Comparison of ENCODE assay signal across 21 cellular contexts in genomic region chr2:241198381-241199282, GRCh38. TPM values are rescaled to one million over a fixed set of nuclear protein-coding genes. Genes with fewer than 3 reads are reported as not detected.
DNase-seq lines count a peak whose midpoint lies in the region; ATAC-seq, FAIRE-seq and TF ChIP-seq lines count a peak whose summit lies in the region.
"Had no signal": no experiment of that assay in that cellular context is flagged by ENCODE, and none has a peak within 500 bp of the region (broad histone marks: within the 10 kb centered on the region; RNA-seq: fewer than 3 reads in every experiment).

No MANE protein-coding gene starts in this region.

- no peak overlapping the region for H3K4me3 ChIP-seq in H1 (ENCODE audit: extremely low read depth in 1 of 4, insufficient read depth in 2 of 4, low read depth in 3 of 4, low read length in 4 of 4)
- H3K4me3 ChIP-seq: SK-N-MC had no signal

- no peaks in the 10 kb centered on the region for H3K9me3 Mint-ChIP-seq in natural killer cell treated with Interleukin-12 subunit alpha and Interleukin-12 subunit beta and Interleukin-15 and Interleukin-18, amount 100 ng/mL, for 72 hours
- no peaks in the 10 kb centered on the region for H3K9me3 Mint-ChIP-seq in natural killer cell
- H3K9me3 Mint-ChIP-seq in nephron progenitor cell = no peaks in the 10 kb centered on the region
- H3K9me3 Mint-ChIP-seq: CD4-positive, CD25-positive, alpha-beta regulatory T cell; HFFc6 had no signal

- no peak overlapping the region for H3K56ac ChIP-seq in H1 (replicated peaks; ENCODE audit: insufficient read length, low read depth, low read length)

- H3K4ac ChIP-seq in H1 (replicated peaks; ENCODE audit: insufficient read length, low read depth, low read length) = no peak overlapping the region

- no peak overlapping the region for H3K14ac ChIP-seq in H1 (ENCODE audit: insufficient read length)

- no peak overlapping the region for H3K4me2 ChIP-seq in H1 (ENCODE audit: insufficient read depth in 1 of 2, low read depth in 2 of 2, low read length in 2 of 2)

- intact Hi-C loops in natural killer cell (cut with micrococcal nuclease) = no loop called here

- H2BK120ac ChIP-seq in H1 (replicated peaks; ENCODE audit: low read depth, low read length) = no peak overlapping the region

- H3K4me1 ChIP-seq in H1 (replicated peaks in 1 of 4; ENCODE audit: control insufficient read depth in 3 of 4, insufficient read depth in 4 of 4, low read length in 3 of 4) = no peaks in the 10 kb centered on the region; a peak in 1 of 7 replicates
- H3K4me1 ChIP-seq: Caco-2 had no signal

- no peak for TF ChIP-seq POLR2A in H1 (IDR thresholded peaks at IDR 0.05; ENCODE audit: control extremely low read depth in 1 of 2, low read depth in 2 of 2, low read length in 2 of 2)

- no peaks in the 10 kb centered on the region for H3K79me1 ChIP-seq in H1 (ENCODE audit: low read depth, low read length)

- no peak overlapping the region for H2BK12ac ChIP-seq in H1 (ENCODE audit: low read depth, low read length)

- H3K27ac ChIP-seq in H1 (ENCODE audit: low read depth, low read length) = no peak overlapping the region; the same call in 1 of the 2 replicates
- H3K27ac ChIP-seq: SK-N-MC had no signal

- POLR2A ChIA-PET in H1 (lab: Charles Lee; ENCODE audit: partially characterized antibody) = no interaction called here

- H2BK20ac ChIP-seq in H1 (ENCODE audit: low read length) = no peak overlapping the region

- no peak overlapping the region for H3K27ac Mint-ChIP-seq in natural killer cell treated with Interleukin-12 subunit alpha and Interleukin-12 subunit beta and Interleukin-15 and Interleukin-18, amount 100 ng/mL, for 72 hours
- H3K27ac Mint-ChIP-seq in natural killer cell (no peak overlapping the region), nephron progenitor cell (no peak overlapping the region)
- H3K27ac Mint-ChIP-seq: B cell; CD4-positive, CD25-positive, alpha-beta regulatory T cell; HFFc6 had no signal

- peak; percentile 46 for DNase-seq in natural killer cell treated with Interleukin-12 subunit alpha and Interleukin-12 subunit beta and Interleukin-15 and Interleukin-18, amount 100 ng/mL, for 72 hours (ENCODE audit: low spot score)
- DNase-seq in natural killer cell (no peak), H1 (ENCODE audit: low read depth in 1 of 2, low spot score in 2 of 2) (no peak), nephron progenitor cell (peak; percentile 1), AG08395 (ENCODE audit: low spot score) (no peak)
- DNase-seq: ACHN; Caco-2; CD4-positive, CD25-positive, alpha-beta regulatory T cell; DMS153; HFFc6; Kasumi-1; MM.1S; NCI-H1092 treated with DMSO at 0.1 percent for 48 hours; NCI-H1694 treated with DMSO at 0.1 percent for 48 hours; NCI-H446 treated with DMSO at 0.1 percent for 48 hours; NCI-H748 treated with DMSO at 0.1 percent for 48 hours had no signal

- no peak overlapping the region for H2AFZ ChIP-seq in H1 (ENCODE audit: low read length)

- no peak overlapping the region for H2AK5ac ChIP-seq in H1 (ENCODE audit: low read depth, low read length)

- H3K18ac ChIP-seq in H1 (ENCODE audit: extremely low read depth, low read length) = no peak overlapping the region

- FAIRE-seq in H1 (lab: Jason Lieb, UNC) = no peak

- H4K8ac ChIP-seq in H1 (ENCODE audit: extremely low read depth, insufficient read depth, low read length) = peak overlapping the region; percentile 85

- H3K36me3 Mint-ChIP-seq in natural killer cell treated with Interleukin-12 subunit alpha and Interleukin-12 subunit beta and Interleukin-15 and Interleukin-18, amount 100 ng/mL, for 72 hours = no peaks in the 10 kb centered on the region
- H3K36me3 Mint-ChIP-seq in natural killer cell (no peaks in the 10 kb centered on the region), nephron progenitor cell (ENCODE audit: low read depth) (no peaks in the 10 kb centered on the region)
- H3K36me3 Mint-ChIP-seq: CD4-positive, CD25-positive, alpha-beta regulatory T cell had no signal

- H3K27me3 Mint-ChIP-seq in natural killer cell treated with Interleukin-12 subunit alpha and Interleukin-12 subunit beta and Interleukin-15 and Interleukin-18, amount 100 ng/mL, for 72 hours = no peaks in the 10 kb centered on the region
- H3K27me3 Mint-ChIP-seq in natural killer cell (ENCODE audit: low read depth in 2 of 2) = no peaks in the 10 kb centered on the region
- no peaks in the 10 kb centered on the region for H3K27me3 Mint-ChIP-seq in nephron progenitor cell (ENCODE audit: low read depth, poor library complexity)
- H3K27me3 Mint-ChIP-seq: B cell; CD4-positive, CD25-positive, alpha-beta regulatory T cell had no signal

- no peak overlapping the region; the same call in 1 of the 2 replicates for H2BK5ac ChIP-seq in H1 (ENCODE audit: low read depth, low read length)

- no peak for ATAC-seq in natural killer cell treated with Interleukin-12 subunit alpha and Interleukin-12 subunit beta and Interleukin-15 and Interleukin-18, amount 100 ng/mL, for 72 hours
- no peak for ATAC-seq in natural killer cell
- ATAC-seq in GM19351 (IDR thresholded peaks at IDR 0.05; ENCODE audit: unreplicated experiment) = no peak
- no peak for ATAC-seq in GM18858 (IDR thresholded peaks at IDR 0.05; ENCODE audit: unreplicated experiment)
- ATAC-seq: Right ventricle myocardium inferior had no signal

- no peak overlapping the region for H3K23ac ChIP-seq in H1 (ENCODE audit: insufficient read length)

- TF ChIP-seq EP300 in H1 (IDR thresholded peaks at IDR 0.05; ENCODE audit: borderline replicate concordance in 1 of 2, low read depth in 2 of 2, low read length in 2 of 2) = no peak

- H2BK15ac ChIP-seq in H1 (ENCODE audit: low read length) = no peak overlapping the region

- no peak overlapping the region for H3K4me3 Mint-ChIP-seq in natural killer cell treated with Interleukin-12 subunit alpha and Interleukin-12 subunit beta and Interleukin-15 and Interleukin-18, amount 100 ng/mL, for 72 hours
- H3K4me3 Mint-ChIP-seq in natural killer cell = no peak overlapping the region
- no peak overlapping the region for H3K4me3 Mint-ChIP-seq in nephron progenitor cell
- H3K4me3 Mint-ChIP-seq: B cell; CD4-positive, CD25-positive, alpha-beta regulatory T cell; HFFc6 had no signal

- no peaks in the 10 kb centered on the region for H3K23me2 ChIP-seq in H1 (ENCODE audit: low read depth, low read length)

- H3K9ac ChIP-seq in H1 (replicated peaks in 1 of 4; ENCODE audit: extremely low read depth in 1 of 4, low read depth in 3 of 4, low read length in 3 of 4) = no peak overlapping the region

- H4K5ac ChIP-seq in H1 (ENCODE audit: insufficient read length, low read depth, low read length) = no peak overlapping the region

- TF ChIP-seq CTCF in natural killer cell (IDR thresholded peaks at IDR 0.05) (no peak), H1 (IDR thresholded peaks at IDR 0.05; ENCODE audit: control extremely low read depth in 1 of 3, insufficient read depth in 1 of 3, low read depth in 1 of 3, low read length in 3 of 3) (no peak), nephron progenitor cell (IDR thresholded peaks at IDR 0.05) (no peak)

- H3K4me1 Mint-ChIP-seq in natural killer cell treated with Interleukin-12 subunit alpha and Interleukin-12 subunit beta and Interleukin-15 and Interleukin-18, amount 100 ng/mL, for 72 hours (ENCODE audit: low read depth in 2 of 2) = no peaks in the 10 kb centered on the region
- H3K4me1 Mint-ChIP-seq in natural killer cell (no peaks in the 10 kb centered on the region), nephron progenitor cell (peaks cover 12% of the 10 kb centered on the region)
- H3K4me1 Mint-ChIP-seq: B cell; CD4-positive, CD25-positive, alpha-beta regulatory T cell had no signal

- 87% methylated on average over 27 of the region's 27 CpGs; no CpG with 5 or more reads in 1 of the 2 experiments for WGBS in H1 (ENCODE audit: extremely low coverage in 1 of 2, insufficient coverage in 1 of 2, insufficient read length in 1 of 2, insufficient replicate concordance in 2 of 2, low coverage in 1 of 2, low lambda C conversion rate in 2 of 2, missing lambda C conversion rate in 1 of 2), 2 experiments

- no peaks in the 10 kb centered on the region for H3K9me3 ChIP-seq in H1 (ENCODE audit: insufficient read depth in 2 of 2, low read depth in 1 of 2, low read length in 1 of 2)
- H3K9me3 ChIP-seq: Caco-2 had no signal

- H3K79me2 ChIP-seq in H1 (ENCODE audit: control insufficient read depth in 1 of 2, insufficient read depth in 2 of 2, low read length in 2 of 2) = no peaks in the 10 kb centered on the region

- no peak for TF ChIP-seq RAD21 in H1 (IDR thresholded peaks at IDR 0.05 in 1 of 2, conservative IDR thresholded peaks at IDR 0.05 in 1 of 2; ENCODE audit: low read depth in 2 of 2, low read length in 2 of 2)

- CTCF ChIA-PET in H1 (lab: Charles Lee; ENCODE audit: partially characterized antibody) = interaction anchor here (1.0 to 1.7 kb wide), 4 partner anchors 13 to 35 kb away, joined by 3 to 4 read pairs (median 3); no protein-coding TSS in a partner anchor

- H3K27me3 ChIP-seq in H1 (replicated peaks in 1 of 4; ENCODE audit: control insufficient read depth in 3 of 4, extremely low read depth in 1 of 4, insufficient read depth in 3 of 4, low read length in 3 of 4) = no peaks in the 10 kb centered on the region; a peak in 1 of 7 replicates

- H3K36me3 ChIP-seq in H1 (ENCODE audit: control insufficient read depth in 2 of 4, insufficient read depth in 4 of 4, low read length in 3 of 4) = no peaks in the 10 kb centered on the region

- no peak overlapping the region for H4K91ac ChIP-seq in H1 (replicated peaks; ENCODE audit: insufficient read length, low read length)

- H4K20me1 ChIP-seq in H1 (replicated peaks in 1 of 2; ENCODE audit: control insufficient read depth in 1 of 2, insufficient read depth in 2 of 2, low read length in 2 of 2) = peaks cover 0 to 3% of the 10 kb centered on the region in 2 experiments

RNA-seq across cellular contexts. Expression of gene ANO7, which starts 10.2 kb away (rescaled TPM):
- 1 to 10 TPM; 2.8 to 7.1 TPM for total RNA-seq in natural killer cell treated with Interleukin-12 subunit alpha and Interleukin-12 subunit beta and Interleukin-15 and Interleukin-18, amount 100 ng/mL, for 72 hours
- 1 to 10 TPM in 2 of 3 donors, under 1 TPM in 1; 0.97 to 1.4 (median 1.1) TPM for total RNA-seq in natural killer cell
- total RNA-seq in H1 (2021; fragmentation: NEBNext Ultra II Directional; extraction: Animal tissue kit (Norgen Biotek cat#: 25700)) = 6.5 and 6.9 TPM in 2 replicates
- 3.2 and 4.1 TPM in 2 replicates for polyA plus RNA-seq in H1 (2011; rRNA removed)
- 1.9 TPM for polyA plus RNA-seq in H1 (2011; cell fraction: cytosol; rRNA removed)
- polyA plus RNA-seq in H1 (2011; cell fraction: nucleus; rRNA removed) = 10.6 TPM
- 3.6 to 5.8 TPM (median 4.8 TPM) in 4 replicates for polyA plus RNA-seq in H1 (2012, experiment 1 of 2)
- polyA plus RNA-seq in H1 (2012, experiment 2 of 2) = 2.6 TPM
- polyA plus RNA-seq in H1 (2013, experiment 1 of 2) = 4.2 TPM
- 4.2 TPM for polyA plus RNA-seq in H1 (2013, experiment 2 of 2)
- polyA minus RNA-seq in H1 (2011; rRNA and poly(A)+ RNA removed) = 4.3 and 4.8 TPM in 2 replicates
- polyA minus RNA-seq in H1 (2011; cell fraction: cytosol; rRNA and poly(A)+ RNA removed) = 3.8 TPM
- 11.1 TPM for polyA minus RNA-seq in H1 (2011; cell fraction: nucleus; rRNA and poly(A)+ RNA removed)
- polyA plus RNA-seq: CD4-positive, CD25-positive, alpha-beta regulatory T cell had no signal

RNA-seq across cellular contexts. Expression of gene PPP1R7, which starts 48.4 kb away (rescaled TPM):
- 100 to 1,000 TPM in 1 of 2 donors, 10 to 100 TPM in 1; 54.8 to 109 TPM for total RNA-seq in natural killer cell treated with Interleukin-12 subunit alpha and Interleukin-12 subunit beta and Interleukin-15 and Interleukin-18, amount 100 ng/mL, for 72 hours
- 10 to 100 TPM; 57.8 to 66.3 (median 60.4) TPM for total RNA-seq in natural killer cell
- 51.9 and 64.0 TPM in 2 replicates for total RNA-seq in H1 (2021; fragmentation: NEBNext Ultra II Directional; extraction: Animal tissue kit (Norgen Biotek cat#: 25700))
- polyA plus RNA-seq in H1 (2011; rRNA removed) = 18.6 and 22.2 TPM in 2 replicates
- polyA plus RNA-seq in H1 (2011; cell fraction: cytosol; rRNA removed) = 45.3 TPM
- polyA plus RNA-seq in H1 (2011; cell fraction: nucleus; rRNA removed) = 19.2 TPM
- 67.5 to 85.0 TPM (median 71.6 TPM) in 4 replicates for polyA plus RNA-seq in H1 (2012, experiment 1 of 2)
- polyA plus RNA-seq in H1 (2012, experiment 2 of 2) = 49.4 TPM
- 45.2 TPM for polyA plus RNA-seq in H1 (2013, experiment 1 of 2)
- polyA plus RNA-seq in H1 (2013, experiment 2 of 2) = 48.2 TPM
- polyA minus RNA-seq in H1 (2011; rRNA and poly(A)+ RNA removed) = 14.6 and 15.9 TPM in 2 replicates
- 20.7 TPM for polyA minus RNA-seq in H1 (2011; cell fraction: cytosol; rRNA and poly(A)+ RNA removed)
- polyA minus RNA-seq in H1 (2011; cell fraction: nucleus; rRNA and poly(A)+ RNA removed) = 9.3 TPM

RNA-seq across cellular contexts. Expression of gene PASK, which starts 49.4 kb away (rescaled TPM):
- total RNA-seq in natural killer cell treated with Interleukin-12 subunit alpha and Interleukin-12 subunit beta and Interleukin-15 and Interleukin-18, amount 100 ng/mL, for 72 hours = 10 to 100 TPM; 69.5 to 78.9 TPM
- 10 to 100 TPM; 27.9 to 45.2 (median 36.2) TPM for total RNA-seq in natural killer cell
- total RNA-seq in H1 (2021; fragmentation: NEBNext Ultra II Directional; extraction: Animal tissue kit (Norgen Biotek cat#: 25700)) = 57.3 and 66.1 TPM in 2 replicates
- 20.5 and 26.5 TPM in 2 replicates for polyA plus RNA-seq in H1 (2011; rRNA removed)
- polyA plus RNA-seq in H1 (2011; cell fraction: cytosol; rRNA removed) = 27.6 TPM
- polyA plus RNA-seq in H1 (2011; cell fraction: nucleus; rRNA removed) = 79.7 TPM
- 33.4 to 42.9 TPM (median 37.3 TPM) in 4 replicates for polyA plus RNA-seq in H1 (2012, experiment 1 of 2)
- 15.1 TPM for polyA plus RNA-seq in H1 (2012, experiment 2 of 2)
- polyA plus RNA-seq in H1 (2013, experiment 1 of 2) = 19.8 TPM
- 18.0 TPM for polyA plus RNA-seq in H1 (2013, experiment 2 of 2)
- 45.6 and 47.9 TPM in 2 replicates for polyA minus RNA-seq in H1 (2011; rRNA and poly(A)+ RNA removed)
- 21.8 TPM for polyA minus RNA-seq in H1 (2011; cell fraction: cytosol; rRNA and poly(A)+ RNA removed)
- polyA minus RNA-seq in H1 (2011; cell fraction: nucleus; rRNA and poly(A)+ RNA removed) = 36.7 TPM

Comparison
In these comparisons a context has a peak if more than half of its experiments do, and no peak if none do; other contexts are left out.
1. DNase-seq: peak in natural killer cell treated with Interleukin-12 subunit alpha and Interleukin-12 subunit beta and Interleukin-15 and Interleukin-18, amount 100 ng/mL, for 72 hours (single experiment) and nephron progenitor cell (single experiment); none in natural killer cell (single experiment), H1 (0 of 2) and AG08395 (single experiment).